Comparison of ENCODE assay signal across 14 cellular contexts in the genomic region with DNA sequence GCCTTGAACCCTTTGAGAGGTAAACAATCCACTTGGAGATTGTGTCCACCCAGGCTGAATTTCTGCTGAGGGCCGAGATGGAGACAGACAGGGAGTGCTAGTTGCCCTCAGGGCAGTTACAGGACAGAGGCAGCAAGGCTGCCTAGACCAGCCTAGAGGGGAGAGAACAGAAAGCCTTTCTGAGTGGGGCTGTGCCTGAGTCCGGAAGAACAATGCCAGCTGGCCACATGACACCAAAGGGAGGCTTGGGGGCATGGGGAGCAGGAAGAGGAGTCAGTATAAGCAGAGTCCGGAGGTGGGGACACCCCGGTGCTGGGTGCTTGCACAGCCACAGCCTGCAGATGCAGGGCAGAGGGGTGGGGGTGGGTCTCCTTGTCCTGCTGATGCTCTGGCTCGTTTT.
"Had no signal": no experiment of that assay in that cellular context is flagged by ENCODE, and none has a peak within 500 bp of the region (broad histone marks: within the 10 kb centered on the region; RNA-seq: fewer than 3 reads in every experiment).

No MANE protein-coding gene starts in this region.

- ATAC-seq: activated CD4-positive, alpha-beta T cell treated with anti-CD3 and anti-CD28 coated beads for 36 hours; activated naive CD4-positive, alpha-beta T cell treated with anti-CD3 and anti-CD28 coated beads, Interleukin-2, amount 50 U/mL, for 72 hours; effector memory CD8-positive, alpha-beta T cell; naive thymus-derived CD4-positive, alpha-beta T cell; stimulated activated naive B cell treated with anti-CD40 and anti-IgM and Interleukin-4, amounts not matched to agents 10 μg/mL and 1 μg/mL and 100 μg/mL, for 72 hours had no signal

- H3K4me3 ChIP-seq: esophagus squamous epithelium had no signal

- DNase-seq: activated CD4-positive, alpha-beta T cell treated with anti-CD3 and anti-CD28 coated beads for 36 hours; activated CD4-positive, alpha-beta T cell treated with anti-CD3 and anti-CD28 coated beads, Interleukin-2, amount 50 U/mL, for 48 hours; activated gamma-delta T cell treated with Interleukin-2 at 50 U/mL for 16 hours; activated T-cell treated with anti-CD3 and anti-CD28 coated beads for 4 hours; amniotic stem cell; effector memory CD8-positive, alpha-beta T cell; esophagus squamous epithelium; hippocampal formation; mesenchymal stem cell; naive thymus-derived CD4-positive, alpha-beta T cell; stimulated activated naive B cell treated with anti-CD40 and anti-IgM and Interleukin-4, amounts not matched to agents 10 μg/mL and 1 μg/mL and 100 μg/mL, for 72 hours had no signal

- H3K36me3 ChIP-seq: esophagus squamous epithelium had no signal

- H3K27ac ChIP-seq: esophagus squamous epithelium had no signal

- H3K4me1 ChIP-seq: esophagus squamous epithelium had no signal

- H3K4me1 Mint-ChIP-seq: activated CD4-positive, alpha-beta T cell treated with anti-CD3 and anti-CD28 coated beads for 36 hours; naive thymus-derived CD4-positive, alpha-beta T cell; stimulated activated naive B cell treated with anti-CD40 and anti-IgM and Interleukin-4, amounts not matched to agents 10 μg/mL and 1 μg/mL and 100 μg/mL, for 72 hours had no signal

- H3K27ac Mint-ChIP-seq: activated CD4-positive, alpha-beta T cell treated with anti-CD3 and anti-CD28 coated beads for 36 hours; activated naive CD4-positive, alpha-beta T cell treated with anti-CD3 and anti-CD28 coated beads, Interleukin-2, amount 50 U/mL, for 72 hours; activated T-helper 1 cell treated with anti-CD3 and anti-CD28 coated beads, Interleukin-12 subunit alpha, Interleukin-12 subunit beta, Interleukin-2, Interleukin-4 antibody, amounts not matched to agents 30 ng/mL and 10 ng/mL and 1 ng/mL, durations not matched to agents 14 hours and 24 hours and 36 hours; effector memory CD8-positive, alpha-beta T cell; naive thymus-derived CD4-positive, alpha-beta T cell; stimulated activated naive B cell treated with anti-CD40 and anti-IgM and Interleukin-4, amounts not matched to agents 10 μg/mL and 1 μg/mL and 100 μg/mL, for 72 hours; T-helper 2 cell treated with Interferon-gamma antibody and Interleukin-4, amounts not matched to agents 5 μg/mL and 100 μg/mL, for 36 hours had no signal

- H3K27me3 ChIP-seq: esophagus squamous epithelium had no signal

- H3K36me3 Mint-ChIP-seq: activated naive CD4-positive, alpha-beta T cell treated with anti-CD3 and anti-CD28 coated beads, Interleukin-2, amount 50 U/mL, for 72 hours; naive thymus-derived CD4-positive, alpha-beta T cell; stimulated activated naive B cell treated with anti-CD40 and anti-IgM and Interleukin-4, amounts not matched to agents 10 μg/mL and 1 μg/mL and 100 μg/mL, for 72 hours had no signal

- H3K27me3 Mint-ChIP-seq: stimulated activated naive B cell treated with anti-CD40 and anti-IgM and Interleukin-4, amounts not matched to agents 10 μg/mL and 1 μg/mL and 100 μg/mL, for 72 hours had no signal

- H3K4me3 Mint-ChIP-seq: activated CD4-positive, alpha-beta T cell treated with anti-CD3 and anti-CD28 coated beads for 36 hours; activated T-helper 1 cell treated with anti-CD3 and anti-CD28 coated beads, Interleukin-12 subunit alpha, Interleukin-12 subunit beta, Interleukin-2, Interleukin-4 antibody, amounts not matched to agents 30 ng/mL and 10 ng/mL and 1 ng/mL, durations not matched to agents 14 hours and 24 hours and 36 hours; effector memory CD8-positive, alpha-beta T cell; naive thymus-derived CD4-positive, alpha-beta T cell; stimulated activated naive B cell treated with anti-CD40 and anti-IgM and Interleukin-4, amounts not matched to agents 10 μg/mL and 1 μg/mL and 100 μg/mL, for 72 hours; T-helper 2 cell treated with Interferon-gamma antibody and Interleukin-4, amounts not matched to agents 5 μg/mL and 100 μg/mL, for 36 hours had no signal

- H3K9me3 Mint-ChIP-seq: activated T-helper 1 cell treated with anti-CD3 and anti-CD28 coated beads, Interleukin-12 subunit alpha, Interleukin-12 subunit beta, Interleukin-2, Interleukin-4 antibody, amounts not matched to agents 30 ng/mL and 10 ng/mL and 1 ng/mL, durations not matched to agents 14 hours and 24 hours and 36 hours; effector memory CD8-positive, alpha-beta T cell; stimulated activated naive B cell treated with anti-CD40 and anti-IgM and Interleukin-4, amounts not matched to agents 10 μg/mL and 1 μg/mL and 100 μg/mL, for 72 hours; T-helper 2 cell treated with Interferon-gamma antibody and Interleukin-4, amounts not matched to agents 5 μg/mL and 100 μg/mL, for 36 hours had no signal
